ENCODE assay signal across 8 cellular contexts in genomic region chr22:43150731-43151206, GRCh38. TPM values are rescaled to one million over a fixed set of nuclear protein-coding genes. Genes with fewer than 3 reads are reported as not detected.
DNase-seq lines count a peak whose midpoint lies in the region; ATAC-seq, FAIRE-seq and TF ChIP-seq lines count a peak whose summit lies in the region.

No MANE protein-coding gene starts in this region.

- peak overlapping the region; percentile 3 for H2AK5ac ChIP-seq in trophoblast cell (ENCODE audit: low read length)

- H3K4me1 ChIP-seq in SJSA1 (replicated peaks) (peaks cover 23% of the 10 kb centered on the region), esophagus squamous epithelium (peaks cover 28 to 86% (median 37%) of the 10 kb centered on the region in 3 donors), trophoblast cell (ENCODE audit: control insufficient read depth in 1 of 2, insufficient read depth in 2 of 2, low read length in 2 of 2) (peaks cover 12 to 17% of the 10 kb centered on the region in 2 experiments)

- no peaks in the 10 kb centered on the region for H3K79me1 ChIP-seq in trophoblast cell (ENCODE audit: low read length)

- TF ChIP-seq CTCF in Calu3 (IDR thresholded peaks at IDR 0.05; ENCODE audit: unreplicated experiment) (no peak), esophagus squamous epithelium (IDR thresholded peaks at IDR 0.05) (no peak)

- no peak overlapping the region for H3K27ac ChIP-seq in SJSA1
- H3K27ac ChIP-seq in esophagus squamous epithelium, result peak overlapping the region; percentile 93 to 98 (median 95)
- no peak overlapping the region for H3K27ac ChIP-seq in trophoblast cell (ENCODE audit: low read depth, low read length)

- H3K27me3 ChIP-seq in SJSA1 (replicated peaks) (no peaks in the 10 kb centered on the region), esophagus squamous epithelium (no peaks in the 10 kb centered on the region), trophoblast cell (ENCODE audit: insufficient read depth, low read length) (no peaks in the 10 kb centered on the region)

- peaks cover 33% of the 10 kb centered on the region for H3K36me3 Mint-ChIP-seq in Calu3 (ENCODE audit: insufficient read depth, unreplicated experiment)

- peaks cover 8% of the 10 kb centered on the region for H3K4me1 Mint-ChIP-seq in Calu3 (ENCODE audit: low read depth, unreplicated experiment)

- peak overlapping the region; percentile 58 for H2AFZ ChIP-seq in trophoblast cell (ENCODE audit: insufficient read depth, low read length, poor library complexity)

- peak overlapping the region; percentile 69 for H3K4me3 Mint-ChIP-seq in Calu3 (ENCODE audit: low read depth, unreplicated experiment)

- BruUV-seq in Calu3 (replicated peaks; lab: Mats Ljungman, UMichigan), result no TSS peak

- no peak overlapping the region for H3K14ac ChIP-seq in trophoblast cell (ENCODE audit: low read length)

- DNase-seq in Calu3 (no peak), SJSA1 (ENCODE audit: low read depth in 1 of 2, low spot score in 2 of 2) (no peak), esophagus squamous epithelium (lab: John Stamatoyannopoulos, UW) (no peak), trophoblast cell (no peak), HTR-8/SVneo (ENCODE audit: insufficient read length, low spot score) (no peak), iPS-NIHi11 (ENCODE audit: low spot score) (no peak), RCC 7860 (ENCODE audit: low spot score) (no peak)

- intact Hi-C loops in Calu3 (cut with micrococcal nuclease; ENCODE audit: unreplicated experiment) (no loop called here), esophagus squamous epithelium (cut with DNase I) (no loop called here)

- no peak overlapping the region for H2BK120ac ChIP-seq in trophoblast cell (ENCODE audit: insufficient read depth, low read length, poor library complexity)

- H3K9me3 Mint-ChIP-seq in Calu3 (ENCODE audit: low read depth, unreplicated experiment), result no peaks in the 10 kb centered on the region

- H3K18ac ChIP-seq in trophoblast cell (ENCODE audit: low read length), result no peak overlapping the region

- no peak overlapping the region for H3K4ac ChIP-seq in trophoblast cell (ENCODE audit: low read depth, low read length)

- H4K91ac ChIP-seq in trophoblast cell (ENCODE audit: low read depth, low read length), result peak overlapping the region; percentile 11

- WGBS in esophagus squamous epithelium, 2 donors, result 11 to 69% methylated on average over 1 to 10 of the region's 15 CpGs
- no CpG with 5 or more reads among the region's 15 CpGs for WGBS in trophoblast cell (ENCODE audit: extremely low coverage, insufficient coverage, insufficient read length)

- H3K23ac ChIP-seq in trophoblast cell (ENCODE audit: low read length), result no peak overlapping the region

- FAIRE-seq in HTR-8/SVneo (lab: Jason Lieb, UNC) (no peak), RCC 7860 (lab: Jason Lieb, UNC) (no peak)

- no peak for TF ChIP-seq POLR2A in esophagus squamous epithelium (IDR thresholded peaks at IDR 0.05)

- no peak overlapping the region for H2BK12ac ChIP-seq in trophoblast cell (ENCODE audit: low read length)

- H3K27ac Mint-ChIP-seq in Calu3 (ENCODE audit: unreplicated experiment), result peak overlapping the region; percentile 70

- CTCF ChIA-PET in Calu3 (lab: Charles Lee), result interaction anchor here (0.6 to 1.5 kb wide), 2 partner anchors 11 to 276 kb away, joined by 3 to 5 read pairs; no protein-coding TSS in a partner anchor

- no peak overlapping the region for H3K9ac ChIP-seq in trophoblast cell (ENCODE audit: low read length)

- H3K9me3 ChIP-seq in SJSA1 (replicated peaks) (no peaks in the 10 kb centered on the region), esophagus squamous epithelium (no peaks in the 10 kb centered on the region), trophoblast cell (ENCODE audit: insufficient read depth, low read depth, low read length) (no peaks in the 10 kb centered on the region)

- no peak overlapping the region for H2BK5ac ChIP-seq in trophoblast cell (ENCODE audit: low read depth, low read length, poor library complexity)

- H3K4me3 ChIP-seq in SJSA1 (peak overlapping the region; percentile 74), esophagus squamous epithelium (peak overlapping the region; percentile 71 to 97 (median 84)), trophoblast cell (ENCODE audit: low read depth, low read length) (no peak overlapping the region)

- no peaks in the 10 kb centered on the region for H3K79me2 ChIP-seq in trophoblast cell (ENCODE audit: control insufficient read depth, insufficient read depth, low read length, poor library complexity)

- peak overlapping the region; percentile 53 for H3K4me2 ChIP-seq in trophoblast cell (ENCODE audit: low read length)

- no peak for ATAC-seq in GM18502 (IDR thresholded peaks at IDR 0.05; ENCODE audit: poor library complexity, unreplicated experiment)

- H3K27me3 Mint-ChIP-seq in Calu3 (ENCODE audit: unreplicated experiment), result no peaks in the 10 kb centered on the region

- H4K8ac ChIP-seq in trophoblast cell (ENCODE audit: low read depth, low read length), result no peak overlapping the region

- no peak overlapping the region for H4K12ac ChIP-seq in trophoblast cell (ENCODE audit: low read depth, low read length)

- H3K36me3 ChIP-seq in SJSA1 (peaks cover 9% of the 10 kb centered on the region; the same call in 1 of the 2 replicates), esophagus squamous epithelium (peaks cover 0 to 11% (median 0%) of the 10 kb centered on the region in 3 donors), trophoblast cell (ENCODE audit: control insufficient read depth in 1 of 2, insufficient read depth in 2 of 2, low read length in 2 of 2) (no peaks in the 10 kb centered on the region)

RNA-seq across cellular contexts. Expression of gene TSPO, which starts 0.6 kb away (rescaled TPM):
- 185 and 195 TPM in 2 replicates for total RNA-seq in Calu3 (2022)
- total RNA-seq in SJSA1 (2014; rRNA removed; shearing (Covaris generic)), result 378 and 396 TPM in 2 replicates
- total RNA-seq in esophagus squamous epithelium, result 1,000 to 10,000 TPM in 1 of 4 donors, 100 to 1,000 TPM in 3; 737 to 1,827 (median 875) TPM
- 21.6 and 23.0 TPM in 2 replicates for polyA plus RNA-seq in trophoblast cell (2013)

RNA-seq across cellular contexts. Expression of gene MCAT, which starts 7.6 kb away (rescaled TPM):
- total RNA-seq in Calu3 (2022) (23.9 and 26.6 TPM in 2 replicates), esophagus squamous epithelium (10 to 100 TPM; 17.1 to 26.7 (median 22.1) TPM)
- total RNA-seq in SJSA1 (2014; rRNA removed; shearing (Covaris generic)), result 13.5 and 14.7 TPM in 2 replicates
- polyA plus RNA-seq in trophoblast cell (2013), result 10.1 and 11.0 TPM in 2 replicates

RNA-seq across cellular contexts. Expression of gene TTLL12, which starts 36.2 kb away (rescaled TPM):
- total RNA-seq in Calu3 (2022), result 63.4 and 69.6 TPM in 2 replicates
- 35.6 and 50.4 TPM in 2 replicates for total RNA-seq in SJSA1 (2014; rRNA removed; shearing (Covaris generic))
- total RNA-seq in esophagus squamous epithelium, result 100 to 1,000 TPM; 109 to 211 (median 122) TPM
- polyA plus RNA-seq in trophoblast cell (2013), result 20.0 and 21.1 TPM in 2 replicates

RNA-seq across cellular contexts. Expression of gene BIK, which starts 40.2 kb away (rescaled TPM):
- total RNA-seq in Calu3 (2022) (37.9 and 43.1 TPM in 2 replicates), esophagus squamous epithelium (10 to 100 TPM in 3 of 4 donors, 1 to 10 TPM in 1; 6.1 to 15.6 (median 13.5) TPM)
- 1.4 and 2.2 TPM in 2 replicates for total RNA-seq in SJSA1 (2014; rRNA removed; shearing (Covaris generic))
- polyA plus RNA-seq in trophoblast cell (2013), result 2.7 and 3.0 TPM in 2 replicates

Comparison
In these comparisons a context has a peak if more than half of its experiments do, and no peak if none do; other contexts are left out.
1. H3K27ac ChIP-seq: peak in esophagus squamous epithelium (4 of 4); none in SJSA1 (single experiment) and trophoblast cell (single experiment).